ENCODE assay signal across 1 cellular context in genomic region chr14:77131871-77132486, GRCh38.
TF ChIP-seq lines count a peak whose summit lies in the region.

No MANE protein-coding gene starts in this region.

TF ChIP-seq in H1, 55 proteins besides CTCF, POLR2A, EP300 and RAD21:
- TF ChIP-seq BRCA1 (IDR thresholded peaks at IDR 0.05; ENCODE audit: low read depth, low read length): no peak
